In the genomic region with DNA sequence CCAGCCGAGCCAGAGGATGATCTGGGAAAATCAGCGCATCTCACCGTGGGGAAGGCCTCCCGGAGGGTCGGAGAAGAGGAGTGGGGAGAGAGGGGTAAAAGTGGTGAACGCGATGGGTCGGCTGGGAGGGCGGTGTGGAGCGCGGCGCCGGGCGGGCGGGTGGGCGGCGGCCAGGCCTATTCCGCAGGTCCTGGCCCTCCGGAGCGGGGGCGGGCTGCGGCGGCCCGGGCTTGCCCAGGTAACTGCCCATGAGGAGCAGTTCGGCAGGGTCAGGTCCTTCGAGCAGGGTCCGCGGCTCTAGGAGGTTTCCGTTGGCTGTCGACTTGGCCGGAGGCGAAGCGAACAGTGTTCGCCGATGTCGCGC, we compare ENCODE assay signal across 9 cellular contexts. TPM values are rescaled to one million over a fixed set of nuclear protein-coding genes. Genes with fewer than 3 reads are reported as not detected.
DNase-seq lines count a peak whose midpoint lies in the region; ATAC-seq and TF ChIP-seq lines count a peak whose summit lies in the region.
"Not testable (repeated sequence)": the region's sequence is repeated elsewhere in the genome, so short reads cannot be mapped to it uniquely, and the experiment has no call there.
"Had no signal": no experiment of that assay in that cellular context is flagged by ENCODE, and none has a peak within 500 bp of the region (broad histone marks: within the 10 kb centered on the region; RNA-seq: fewer than 3 reads in every experiment).

No MANE protein-coding gene starts in this region.

- whole genome bisulfite sequencing in prostate gland, result 0% methylated on average over 7 of the region's 37 CpGs

- peak overlapping the region; percentile 88 for H3K27ac Mint-ChIP-seq in activated T-helper 1 cell treated with anti-CD3 and anti-CD28 coated beads, Interleukin-12 subunit alpha, Interleukin-12 subunit beta, Interleukin-2, Interleukin-4 antibody, amounts not matched to agents 30 ng/mL and 10 ng/mL and 1 ng/mL, durations not matched to agents 14 hours and 24 hours and 36 hours
- H3K27ac Mint-ChIP-seq in endothelial cell (ENCODE audit: unreplicated experiment), result peak overlapping the region; percentile 89

- DNase-seq in MG63; activated T-helper 1 cell treated with anti-CD3 and anti-CD28 coated beads, Interleukin-12 subunit alpha, Interleukin-12 subunit beta, Interleukin-2, Interleukin-4 antibody, amounts not matched to agents 30 ng/mL and 10 ng/mL and 1 ng/mL, durations not matched to agents 14 hours and 24 hours and 36 hours (ENCODE audit: low spot score); endothelial cell (ENCODE audit: low spot score); kidney epithelial cell (ENCODE audit: low read depth); prostate gland (ENCODE audit: low spot score): not testable (repeated sequence)

- not testable (repeated sequence) for H3K4me1 Mint-ChIP-seq in activated T-helper 1 cell treated with anti-CD3 and anti-CD28 coated beads, Interleukin-12 subunit alpha, Interleukin-12 subunit beta, Interleukin-2, Interleukin-4 antibody, amounts not matched to agents 30 ng/mL and 10 ng/mL and 1 ng/mL, durations not matched to agents 14 hours and 24 hours and 36 hours (ENCODE audit: low read depth); endothelial cell (ENCODE audit: unreplicated experiment)

- H3K4me1 ChIP-seq in prostate gland (replicated peaks), result not testable (repeated sequence)

- intact Hi-C loops in activated T-helper 1 cell treated with anti-CD3 and anti-CD28 coated beads, Interleukin-12 subunit alpha, Interleukin-12 subunit beta, Interleukin-2, Interleukin-4 antibody, amounts not matched to agents 30 ng/mL and 10 ng/mL and 1 ng/mL, durations not matched to agents 14 hours and 24 hours and 36 hours (cut with micrococcal nuclease); prostate gland (cut with DNase I): not testable (repeated sequence)

- not testable (repeated sequence) for H3K9me3 Mint-ChIP-seq in activated T-helper 1 cell treated with anti-CD3 and anti-CD28 coated beads, Interleukin-12 subunit alpha, Interleukin-12 subunit beta, Interleukin-2, Interleukin-4 antibody, amounts not matched to agents 30 ng/mL and 10 ng/mL and 1 ng/mL, durations not matched to agents 14 hours and 24 hours and 36 hours; endothelial cell (ENCODE audit: unreplicated experiment)

- peak overlapping the region; percentile 91 for H3K4me3 Mint-ChIP-seq in activated T-helper 1 cell treated with anti-CD3 and anti-CD28 coated beads, Interleukin-12 subunit alpha, Interleukin-12 subunit beta, Interleukin-2, Interleukin-4 antibody, amounts not matched to agents 30 ng/mL and 10 ng/mL and 1 ng/mL, durations not matched to agents 14 hours and 24 hours and 36 hours
- H3K4me3 Mint-ChIP-seq in endothelial cell (ENCODE audit: unreplicated experiment), result peak overlapping the region; percentile 95

- H3K27me3 ChIP-seq in MG63; kidney epithelial cell (ENCODE audit: control insufficient read depth, insufficient read depth, low read length); prostate gland (replicated peaks; ENCODE audit: insufficient read depth): not testable (repeated sequence)

- peak overlapping the region; percentile 56 for H3K27ac ChIP-seq in 22Rv1
- peak overlapping the region in 1 of 2 donors; percentile 65 for H3K27ac ChIP-seq in prostate gland

- H3K36me3 Mint-ChIP-seq in activated T-helper 1 cell treated with anti-CD3 and anti-CD28 coated beads, Interleukin-12 subunit alpha, Interleukin-12 subunit beta, Interleukin-2, Interleukin-4 antibody, amounts not matched to agents 30 ng/mL and 10 ng/mL and 1 ng/mL, durations not matched to agents 14 hours and 24 hours and 36 hours (ENCODE audit: low read depth), result peaks cover 19% of the 10 kb centered on the region
- H3K36me3 Mint-ChIP-seq in endothelial cell (ENCODE audit: low read depth, unreplicated experiment), result peaks cover 18% of the 10 kb centered on the region

- H3K36me3 ChIP-seq in MG63; kidney epithelial cell (ENCODE audit: control insufficient read depth, insufficient read depth, low read length): not testable (repeated sequence)
- H3K36me3 ChIP-seq in prostate gland, result peaks cover 5 to 16% of the 10 kb centered on the region in 2 donors

- TF ChIP-seq POLR2A in prostate gland (IDR thresholded peaks at IDR 0.05), result not testable (repeated sequence)

- H3K27me3 Mint-ChIP-seq in activated T-helper 1 cell treated with anti-CD3 and anti-CD28 coated beads, Interleukin-12 subunit alpha, Interleukin-12 subunit beta, Interleukin-2, Interleukin-4 antibody, amounts not matched to agents 30 ng/mL and 10 ng/mL and 1 ng/mL, durations not matched to agents 14 hours and 24 hours and 36 hours (ENCODE audit: insufficient read depth); endothelial cell (ENCODE audit: unreplicated experiment): not testable (repeated sequence)

- ATAC-seq in GM19035 (IDR thresholded peaks at IDR 0.05; ENCODE audit: unreplicated experiment) (peak; percentile 51), HG02852 (IDR thresholded peaks at IDR 0.05; ENCODE audit: unreplicated experiment) (peak; percentile 50)

- TF ChIP-seq CTCF in 22Rv1 (IDR thresholded peaks at IDR 0.05); endothelial cell (IDR thresholded peaks at IDR 0.05; ENCODE audit: unreplicated experiment); kidney epithelial cell (IDR thresholded peaks at IDR 0.05; ENCODE audit: insufficient read depth, low read length, poor library complexity, severe bottlenecking); prostate gland (IDR thresholded peaks at IDR 0.05): not testable (repeated sequence)

- not testable (repeated sequence) for H3K9me3 ChIP-seq in MG63, prostate gland

- H3K4me3 ChIP-seq in MG63, result peak overlapping the region; percentile 50
- H3K4me3 ChIP-seq in kidney epithelial cell (ENCODE audit: low read depth, low read length), result peak overlapping the region; percentile 40
- H3K4me3 ChIP-seq in prostate gland, result peak overlapping the region; percentile 44 to 49

RNA-seq across cellular contexts. Expression of a gene that starts 44.0 kb away (rescaled TPM):
- total RNA-seq in MG63 (2014; rRNA removed; shearing (Covaris generic); ENCODE audit: low replicate concordance), result 0.54 and 4.5 TPM in 2 replicates
- total RNA-seq in activated T-helper 1 cell treated with anti-CD3 and anti-CD28 coated beads, Interleukin-12 subunit alpha, Interleukin-12 subunit beta, Interleukin-2, Interleukin-4 antibody, amounts not matched to agents 30 ng/mL and 10 ng/mL and 1 ng/mL, durations not matched to agents 14 hours and 24 hours and 36 hours, result 76.9 and 82.7 TPM in 2 replicates
- total RNA-seq in endothelial cell (ENCODE audit: unreplicated experiment), result 66.4 TPM
- total RNA-seq in kidney epithelial cell, result 19.4 and 23.2 TPM in 2 replicates
- total RNA-seq in prostate gland, result 10 to 100 TPM; 20.4 to 39.8 TPM

RNA-seq across cellular contexts. Expression of a gene that starts 46.7 kb away (rescaled TPM):
- 0.20 TPM in 1 of 2 replicates, not detected in the other for total RNA-seq in MG63 (2014; rRNA removed; shearing (Covaris generic); ENCODE audit: low replicate concordance)
- 5.7 and 6.6 TPM in 2 replicates for total RNA-seq in activated T-helper 1 cell treated with anti-CD3 and anti-CD28 coated beads, Interleukin-12 subunit alpha, Interleukin-12 subunit beta, Interleukin-2, Interleukin-4 antibody, amounts not matched to agents 30 ng/mL and 10 ng/mL and 1 ng/mL, durations not matched to agents 14 hours and 24 hours and 36 hours
- total RNA-seq in endothelial cell (ENCODE audit: unreplicated experiment) (7.4 TPM), kidney epithelial cell (0.48 TPM in 1 of 2 replicates, not detected in the other), prostate gland (1 to 10 TPM; 4.1 to 7.1 TPM)

RNA-seq across cellular contexts. Expression of a gene that starts 50.0 kb away (rescaled TPM):
- total RNA-seq in MG63 (2014; rRNA removed; shearing (Covaris generic); ENCODE audit: low replicate concordance), result not detected in 2 replicates
- total RNA-seq in activated T-helper 1 cell treated with anti-CD3 and anti-CD28 coated beads, Interleukin-12 subunit alpha, Interleukin-12 subunit beta, Interleukin-2, Interleukin-4 antibody, amounts not matched to agents 30 ng/mL and 10 ng/mL and 1 ng/mL, durations not matched to agents 14 hours and 24 hours and 36 hours, result not detected in 2 replicates
- not detected for total RNA-seq in endothelial cell (ENCODE audit: unreplicated experiment)
- total RNA-seq in kidney epithelial cell, result not detected in 2 replicates
- 1 to 10 TPM in 1 of 2 donors, not detected in 1; 1.5 TPM for total RNA-seq in prostate gland
- total RNA-seq: RPMI7951 had no signal
